ENCODE assay signal across 30 cellular contexts in the genomic region with DNA sequence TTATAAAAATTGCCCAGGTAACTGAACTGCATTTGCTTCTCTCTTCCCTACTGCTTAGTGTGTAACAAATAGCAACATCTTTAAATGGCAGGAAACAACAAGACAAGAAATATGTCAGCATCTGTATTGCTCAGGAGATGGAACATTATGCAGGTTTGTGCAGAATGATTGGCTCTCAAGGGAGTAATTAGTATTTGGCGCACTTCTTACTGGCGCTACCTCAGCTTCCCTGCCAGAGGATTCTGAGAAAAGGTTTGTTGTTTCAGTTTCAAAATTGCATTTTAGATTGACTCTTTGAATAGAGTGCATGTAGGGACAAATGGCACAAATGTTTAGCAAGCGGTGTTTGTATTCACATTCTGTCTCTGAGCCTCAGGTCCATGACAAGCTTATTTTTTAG.
DNase-seq lines count a peak whose midpoint lies in the region; ATAC-seq and TF ChIP-seq lines count a peak whose summit lies in the region.
"Had no signal": no experiment of that assay in that cellular context is flagged by ENCODE, and none has a peak within 500 bp of the region (broad histone marks: within the 10 kb centered on the region; RNA-seq: fewer than 3 reads in every experiment).

No MANE protein-coding gene starts in this region.

- no peak for TF ChIP-seq CTCF in tibial nerve (IDR thresholded peaks at IDR 0.05)

- peaks cover 2% of the 10 kb centered on the region for H3K27me3 Mint-ChIP-seq in activated naive CD8-positive, alpha-beta T cell treated with anti-CD3 and anti-CD28 coated beads, Interleukin-2, amount 10 ng/mL, durations not matched to agents 7 days and 5 days
- peaks cover 2% of the 10 kb centered on the region for H3K27me3 Mint-ChIP-seq in activated naive CD8-positive, alpha-beta T cell treated with anti-CD3 and anti-CD28 coated beads, Interleukin-2, amount 50 U/mL, for 24 hours
- peaks cover 3% of the 10 kb centered on the region for H3K27me3 Mint-ChIP-seq in activated T-helper 17 cell treated with anti-CD3 and anti-CD28 coated beads, Interleukin-2, amount 50 U/mL, for 72 hours
- no peaks in the 10 kb centered on the region for H3K27me3 Mint-ChIP-seq in T-helper 17 cell

- no peaks in the 10 kb centered on the region for H3K36me3 ChIP-seq in tibial nerve
- H3K36me3 ChIP-seq: breast epithelium, heart left ventricle, Peyer's patch, sigmoid colon, SJCRH30 had no signal

- H3K4me1 Mint-ChIP-seq in activated naive CD8-positive, alpha-beta T cell treated with anti-CD3 and anti-CD28 coated beads, Interleukin-2, amount 10 ng/mL, durations not matched to agents 7 days and 5 days: peaks cover 3% of the 10 kb centered on the region
- H3K4me1 Mint-ChIP-seq in activated naive CD8-positive, alpha-beta T cell treated with anti-CD3 and anti-CD28 coated beads, Interleukin-2, amount 50 U/mL, for 24 hours: peaks cover 4% of the 10 kb centered on the region
- H3K4me1 Mint-ChIP-seq in activated T-helper 17 cell treated with anti-CD3 and anti-CD28 coated beads, Interleukin-2, amount 50 U/mL, for 72 hours: no peaks in the 10 kb centered on the region
- H3K4me1 Mint-ChIP-seq in T-helper 17 cell: no peaks in the 10 kb centered on the region

- 71 to 85% methylated on average over 3 of the region's 3 CpGs for WGBS in tibial nerve, 2 donors

- no peak overlapping the region for H3K4me3 ChIP-seq in tibial nerve
- H3K4me3 ChIP-seq: breast epithelium, GM23248, heart left ventricle, Peyer's patch, sigmoid colon, SJCRH30 had no signal

- peak; percentile 60 for ATAC-seq in activated naive CD8-positive, alpha-beta T cell treated with anti-CD3 and anti-CD28 coated beads, Interleukin-2, amount 10 ng/mL, durations not matched to agents 7 days and 5 days (ENCODE audit: low read depth)
- ATAC-seq in activated naive CD8-positive, alpha-beta T cell treated with anti-CD3 and anti-CD28 coated beads, Interleukin-2, amount 50 U/mL, for 24 hours: no peak
- peak; percentile 91 for ATAC-seq in activated T-helper 17 cell treated with anti-CD3 and anti-CD28 coated beads, Interleukin-2, amount 50 U/mL, for 72 hours (replicated peaks)
- ATAC-seq in HG03108 (IDR thresholded peaks at IDR 0.05; ENCODE audit: unreplicated experiment): no peak
- ATAC-seq in T-helper 17 cell: no peak
- ATAC-seq: CD8-positive, alpha-beta T cell; heart left ventricle had no signal

- DNase-seq in NCI-H1436 (lab: John Stamatoyannopoulos, UW) (peak; percentile 36), NCI-H1436 treated with DMSO at 0.1 percent for 48 hours (lab: John Stamatoyannopoulos, UW) (no peak), tibial nerve (ENCODE audit: low spot score in 2 of 2) (no peak), T-helper 17 cell (no peak)
- no peak for DNase-seq in activated naive CD8-positive, alpha-beta T cell treated with anti-CD3 and anti-CD28 coated beads, Interleukin-2, amount 10 ng/mL, durations not matched to agents 7 days and 5 days
- no peak for DNase-seq in activated naive CD8-positive, alpha-beta T cell treated with anti-CD3 and anti-CD28 coated beads, Interleukin-2, amount 50 U/mL, for 24 hours
- DNase-seq: activated CD4-positive, CD25-positive, alpha-beta regulatory T cell treated with anti-CD3 and anti-CD28 coated beads, Interleukin-2, amount 50 U/mL, for 72 hours; activated CD8-positive, alpha-beta memory T cell treated with anti-CD3 and anti-CD28 coated beads, Interleukin-2, amount 50 U/mL, for 48 hours; activated gamma-delta T cell; AML-193; amniotic stem cell; CD8-positive, alpha-beta T cell; DMS53; effector CD8-positive, alpha-beta T cell; GDM1; GM23248; heart left ventricle; HFFc6; kidney glomerular epithelial cell; NCI-H187; NCI-H510A; Peyer's patch; sigmoid colon; SJCRH30; stimulated activated CD8-positive, alpha-beta memory T cell treated with anti-CD3 and anti-CD28 coated beads, Interleukin-4, amount 100 ng/mL, for 48 hours; trophoblast cell had no signal

- H3K27me3 ChIP-seq in tibial nerve: no peaks in the 10 kb centered on the region
- H3K27me3 ChIP-seq: breast epithelium, heart left ventricle, Peyer's patch, sigmoid colon, SJCRH30 had no signal

- POLR2A ChIA-PET in activated naive CD8-positive, alpha-beta T cell treated with anti-CD3 and anti-CD28 coated beads, Interleukin-2, amount 10 ng/mL, durations not matched to agents 7 days and 5 days (lab: Charles Lee): interaction anchor here (1.4 kb wide), 1 partner anchor 222 kb away, joined by 3 read pairs; the partner anchor contains the start of gene DUSP6

- no peak for TF ChIP-seq POLR2A in tibial nerve (IDR thresholded peaks at IDR 0.05)

- peaks cover 1% of the 10 kb centered on the region for H3K9me3 Mint-ChIP-seq in activated naive CD8-positive, alpha-beta T cell treated with anti-CD3 and anti-CD28 coated beads, Interleukin-2, amount 10 ng/mL, durations not matched to agents 7 days and 5 days
- no peaks in the 10 kb centered on the region for H3K9me3 Mint-ChIP-seq in activated naive CD8-positive, alpha-beta T cell treated with anti-CD3 and anti-CD28 coated beads, Interleukin-2, amount 50 U/mL, for 24 hours
- no peaks in the 10 kb centered on the region for H3K9me3 Mint-ChIP-seq in activated T-helper 17 cell treated with anti-CD3 and anti-CD28 coated beads, Interleukin-2, amount 50 U/mL, for 72 hours
- H3K9me3 Mint-ChIP-seq: CD8-positive, alpha-beta T cell; HFFc6 had no signal

- peaks cover 11% of the 10 kb centered on the region for H3K36me3 Mint-ChIP-seq in activated naive CD8-positive, alpha-beta T cell treated with anti-CD3 and anti-CD28 coated beads, Interleukin-2, amount 10 ng/mL, durations not matched to agents 7 days and 5 days
- no peaks in the 10 kb centered on the region for H3K36me3 Mint-ChIP-seq in activated naive CD8-positive, alpha-beta T cell treated with anti-CD3 and anti-CD28 coated beads, Interleukin-2, amount 50 U/mL, for 24 hours (ENCODE audit: low read depth)
- H3K36me3 Mint-ChIP-seq in activated T-helper 17 cell treated with anti-CD3 and anti-CD28 coated beads, Interleukin-2, amount 50 U/mL, for 72 hours (ENCODE audit: low read depth): no peaks in the 10 kb centered on the region
- no peaks in the 10 kb centered on the region for H3K36me3 Mint-ChIP-seq in T-helper 17 cell (ENCODE audit: low read depth)
- H3K36me3 Mint-ChIP-seq: CD8-positive, alpha-beta T cell had no signal

- H3K9me3 ChIP-seq in tibial nerve (no peaks in the 10 kb centered on the region), T-helper 17 cell (ENCODE audit: control insufficient read depth, low read length, poor library complexity, severe bottlenecking) (no peaks in the 10 kb centered on the region)
- H3K9me3 ChIP-seq: breast epithelium, heart left ventricle, Peyer's patch, sigmoid colon, SJCRH30 had no signal

- no peak overlapping the region for H3K27ac ChIP-seq in tibial nerve
- H3K27ac ChIP-seq: breast epithelium, GM23248, heart left ventricle, Peyer's patch, sigmoid colon, SJCRH30 had no signal

- TF ChIP-seq EP300 in tibial nerve (IDR thresholded peaks at IDR 0.05): no peak

- H3K4me3 Mint-ChIP-seq in activated naive CD8-positive, alpha-beta T cell treated with anti-CD3 and anti-CD28 coated beads, Interleukin-2, amount 10 ng/mL, durations not matched to agents 7 days and 5 days: no peak overlapping the region
- H3K4me3 Mint-ChIP-seq in activated naive CD8-positive, alpha-beta T cell treated with anti-CD3 and anti-CD28 coated beads, Interleukin-2, amount 50 U/mL, for 24 hours: no peak overlapping the region
- no peak overlapping the region for H3K4me3 Mint-ChIP-seq in activated T-helper 17 cell treated with anti-CD3 and anti-CD28 coated beads, Interleukin-2, amount 50 U/mL, for 72 hours
- no peak overlapping the region for H3K4me3 Mint-ChIP-seq in T-helper 17 cell
- H3K4me3 Mint-ChIP-seq: CD8-positive, alpha-beta T cell; HFFc6; neural crest cell had no signal

- H3K27ac Mint-ChIP-seq in activated naive CD8-positive, alpha-beta T cell treated with anti-CD3 and anti-CD28 coated beads, Interleukin-2, amount 10 ng/mL, durations not matched to agents 7 days and 5 days: no peak overlapping the region
- H3K27ac Mint-ChIP-seq in activated naive CD8-positive, alpha-beta T cell treated with anti-CD3 and anti-CD28 coated beads, Interleukin-2, amount 50 U/mL, for 24 hours: no peak overlapping the region
- no peak overlapping the region for H3K27ac Mint-ChIP-seq in activated T-helper 17 cell treated with anti-CD3 and anti-CD28 coated beads, Interleukin-2, amount 50 U/mL, for 72 hours
- no peak overlapping the region for H3K27ac Mint-ChIP-seq in T-helper 17 cell
- H3K27ac Mint-ChIP-seq: CD8-positive, alpha-beta T cell; HFFc6 had no signal

- no peaks in the 10 kb centered on the region for H3K4me1 ChIP-seq in tibial nerve
- H3K4me1 ChIP-seq: breast epithelium, Peyer's patch, sigmoid colon, SJCRH30 had no signal

Comparison
In these comparisons a context has a peak if more than half of its experiments do, and no peak if none do; other contexts are left out.
1. ATAC-seq: peak in activated naive CD8-positive, alpha-beta T cell treated with anti-CD3 and anti-CD28 coated beads, Interleukin-2, amount 10 ng/mL, durations not matched to agents 7 days and 5 days (single experiment) and activated T-helper 17 cell treated with anti-CD3 and anti-CD28 coated beads, Interleukin-2, amount 50 U/mL, for 72 hours (single experiment); none in activated naive CD8-positive, alpha-beta T cell treated with anti-CD3 and anti-CD28 coated beads, Interleukin-2, amount 50 U/mL, for 24 hours (single experiment), HG03108 (single experiment) and T-helper 17 cell (single experiment).